ENCODE assay signal across 10 cellular contexts in the genomic region with DNA sequence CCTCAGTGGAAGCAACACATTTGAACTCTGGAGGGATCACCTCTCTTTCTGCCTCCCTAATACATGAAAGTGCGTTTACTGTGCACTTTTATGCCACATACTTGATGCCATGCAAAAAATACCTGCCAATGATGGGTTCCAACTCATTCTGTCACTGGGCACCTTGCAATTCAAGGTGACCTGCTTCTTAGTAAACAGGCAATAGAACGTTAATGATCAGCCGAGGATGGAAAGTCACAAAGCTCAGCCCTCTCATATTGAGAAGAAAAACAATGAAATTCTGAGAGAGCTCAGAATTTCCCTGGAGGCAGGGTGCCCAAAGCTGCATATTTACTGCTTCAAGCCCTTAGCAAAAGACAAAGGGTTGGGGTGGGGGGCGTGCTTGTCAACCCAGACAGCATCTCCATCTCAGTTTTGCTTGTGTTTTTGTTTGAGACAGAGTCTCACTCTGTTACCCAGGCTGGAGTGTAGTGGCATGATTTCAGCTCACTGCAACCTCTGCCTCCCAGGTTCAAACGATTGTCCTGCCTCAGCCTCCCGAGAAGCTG. TPM values are rescaled to one million over a fixed set of nuclear protein-coding genes. Genes with fewer than 3 reads are reported as not detected.
DNase-seq lines count a peak whose midpoint lies in the region; ATAC-seq, FAIRE-seq and TF ChIP-seq lines count a peak whose summit lies in the region.
"Had no signal": no experiment of that assay in that cellular context is flagged by ENCODE, and none has a peak within 500 bp of the region (broad histone marks: within the 10 kb centered on the region; RNA-seq: fewer than 3 reads in every experiment).

No MANE protein-coding gene starts in this region.

- POLR2A ChIA-PET in naive thymus-derived CD8-positive, alpha-beta T cell (lab: Charles Lee): interaction anchor here (0.5 to 1.6 kb wide), 9 partner anchors 8 to 299 kb away, joined by 3 to 9 read pairs (median 3); no protein-coding TSS in a partner anchor
- POLR2A ChIA-PET in GM10248 (lab: Yijun Ruan, JAX): interaction anchor here (0.6 to 1.1 kb wide), 3 partner anchors 12 to 65 kb away, joined by 3 to 4 read pairs (median 3); no protein-coding TSS in a partner anchor

- no peaks in the 10 kb centered on the region for H3K9me3 Mint-ChIP-seq in stimulated activated naive CD8-positive, alpha-beta T cell treated with anti-CD3 and anti-CD28 coated beads, Interleukin-15, Interleukin-2, amounts not matched to agents 100 ng/mL and 50 ng/mL, for 24 hours
- peaks cover 0 to 7% (median 2%) of the 10 kb centered on the region in 5 experiments for H3K9me3 Mint-ChIP-seq in brain
- no peaks in the 10 kb centered on the region for H3K9me3 Mint-ChIP-seq in naive thymus-derived CD8-positive, alpha-beta T cell

- no peak for TF ChIP-seq CTCF in brain (conservative IDR thresholded peaks at IDR 0.05)
- TF ChIP-seq CTCF in GM10248 (IDR thresholded peaks at IDR 0.05; ENCODE audit: control extremely low read depth, extremely low read depth, low read depth, missing control alignments): no peak

- no peak for FAIRE-seq in frontal cortex (lab: Jason Lieb, UNC)

- no peak for DNase-seq in stimulated activated naive CD8-positive, alpha-beta T cell treated with anti-CD3 and anti-CD28 coated beads, Interleukin-15, Interleukin-2, amounts not matched to agents 100 U/mL and 50 U/mL, for 24 hours
- peak in 2 of 10 donors; percentile 21 to 44 for DNase-seq in naive thymus-derived CD8-positive, alpha-beta T cell
- DNase-seq in DMS53 treated with DMSO at 0.1 percent for 48 hours (lab: John Stamatoyannopoulos, UW; ENCODE audit: unreplicated experiment) (no peak), frontal cortex (ENCODE audit: low spot score in 2 of 2) (no peak), GM10248 (ENCODE audit: extremely low spot score) (no peak)
- DNase-seq: foreskin fibroblast, NCI-H2081 treated with DMSO at 0.1 percent for 48 hours had no signal

- CTCF ChIA-PET in GM10248 (lab: Yijun Ruan, JAX): interaction anchor here (2.0 kb wide), 1 partner anchor 12 kb away, joined by 4 read pairs; no protein-coding TSS in a partner anchor

- peak overlapping the region; percentile 44 for H3K4me3 Mint-ChIP-seq in stimulated activated naive CD8-positive, alpha-beta T cell treated with anti-CD3 and anti-CD28 coated beads, Interleukin-15, Interleukin-2, amounts not matched to agents 100 ng/mL and 50 ng/mL, for 24 hours
- H3K4me3 Mint-ChIP-seq in brain: no peak overlapping the region
- H3K4me3 Mint-ChIP-seq in naive thymus-derived CD8-positive, alpha-beta T cell: peak overlapping the region in 9 of 10 donors; percentile 56 to 80 (median 71)

- H3K27me3 Mint-ChIP-seq in stimulated activated naive CD8-positive, alpha-beta T cell treated with anti-CD3 and anti-CD28 coated beads, Interleukin-15, Interleukin-2, amounts not matched to agents 100 ng/mL and 50 ng/mL, for 24 hours: no peaks in the 10 kb centered on the region
- H3K27me3 Mint-ChIP-seq in brain: peaks cover 9% of the 10 kb centered on the region
- H3K27me3 Mint-ChIP-seq in naive thymus-derived CD8-positive, alpha-beta T cell: no peaks in the 10 kb centered on the region

- peaks cover 82% of the 10 kb centered on the region for H3K4me1 Mint-ChIP-seq in stimulated activated naive CD8-positive, alpha-beta T cell treated with anti-CD3 and anti-CD28 coated beads, Interleukin-15, Interleukin-2, amounts not matched to agents 100 ng/mL and 50 ng/mL, for 24 hours (ENCODE audit: low read depth)
- H3K4me1 Mint-ChIP-seq in brain: peaks cover 40% of the 10 kb centered on the region
- peaks cover 38 to 88% (median 80%) of the 10 kb centered on the region in 4 donors for H3K4me1 Mint-ChIP-seq in naive thymus-derived CD8-positive, alpha-beta T cell

- ATAC-seq in stimulated activated naive CD8-positive, alpha-beta T cell treated with anti-CD3 and anti-CD28 coated beads, Interleukin-15, Interleukin-2, amounts not matched to agents 100 U/mL and 50 U/mL, for 24 hours: no peak
- no peak for ATAC-seq in naive thymus-derived CD8-positive, alpha-beta T cell
- no peak for ATAC-seq in GM18498 (IDR thresholded peaks at IDR 0.05; ENCODE audit: unreplicated experiment)

- H3K27ac Mint-ChIP-seq in stimulated activated naive CD8-positive, alpha-beta T cell treated with anti-CD3 and anti-CD28 coated beads, Interleukin-15, Interleukin-2, amounts not matched to agents 100 ng/mL and 50 ng/mL, for 24 hours: peak overlapping the region; percentile 82
- H3K27ac Mint-ChIP-seq in brain: peak overlapping the region; percentile 12 to 85 (median 73)
- peak overlapping the region; percentile 91 to 100 (median 95) for H3K27ac Mint-ChIP-seq in naive thymus-derived CD8-positive, alpha-beta T cell

- H3K36me3 Mint-ChIP-seq in stimulated activated naive CD8-positive, alpha-beta T cell treated with anti-CD3 and anti-CD28 coated beads, Interleukin-15, Interleukin-2, amounts not matched to agents 100 ng/mL and 50 ng/mL, for 24 hours (ENCODE audit: low read depth): peaks cover 41% of the 10 kb centered on the region
- H3K36me3 Mint-ChIP-seq in brain: peaks cover 26% of the 10 kb centered on the region
- peaks cover 5 to 36% (median 18%) of the 10 kb centered on the region in 3 donors for H3K36me3 Mint-ChIP-seq in naive thymus-derived CD8-positive, alpha-beta T cell

RNA-seq across cellular contexts. Expression of a gene that starts 23.2 kb away (rescaled TPM):
- polyA plus RNA-seq in brain (ENCODE audit: insufficient read depth, low read depth, low replicate concordance): 96.6 TPM
- 100 to 1,000 TPM; 169 to 176 TPM for total RNA-seq in naive thymus-derived CD8-positive, alpha-beta T cell
- 100 to 1,000 TPM; 553 to 770 (median 597) TPM for polyA plus RNA-seq in naive thymus-derived CD8-positive, alpha-beta T cell
- 8.2 TPM for total RNA-seq in frontal cortex

Comparison
In these comparisons a context has a peak if more than half of its experiments do, and no peak if none do; other contexts are left out.
1. H3K4me3 Mint-ChIP-seq: peak in stimulated activated naive CD8-positive, alpha-beta T cell treated with anti-CD3 and anti-CD28 coated beads, Interleukin-15, Interleukin-2, amounts not matched to agents 100 ng/mL and 50 ng/mL, for 24 hours (single experiment) and naive thymus-derived CD8-positive, alpha-beta T cell (9 of 10); none in brain (0 of 5).
2. RNA of a gene that starts 23.2 kb away (total RNA-seq): 169 to 176 TPM in naive thymus-derived CD8-positive, alpha-beta T cell; 8.2 TPM in frontal cortex (single experiment); every median in the first group is over 10 times any median in the second.
3. Peak in every context shown above with its lines, with median percentiles within 50 percentile points of each other: H3K27ac Mint-ChIP-seq.